24 cellular contexts compared by ENCODE assay signal in genomic region chr15:99399612-99400011, GRCh38.
"Had no signal": no experiment of that assay in that cellular context is flagged by ENCODE, and none has a peak within 500 bp of the region (broad histone marks: within the 10 kb centered on the region; RNA-seq: fewer than 3 reads in every experiment).

No MANE protein-coding gene starts in this region.

- H3K27me3 ChIP-seq: brain microvascular endothelial cell, heart left ventricle, suprapubic skin, transverse colon had no signal

- H3K9me3 Mint-ChIP-seq: activated naive CD4-positive, alpha-beta T cell treated with anti-CD3 and anti-CD28 coated beads for 36 hours; immature natural killer cell; natural killer cell treated with Interleukin-12 subunit alpha and Interleukin-12 subunit beta and Interleukin-15 and Interleukin-18, amount 100 ng/mL, for 72 hours had no signal

- H3K4me3 Mint-ChIP-seq: activated CD4-positive, alpha-beta T cell treated with anti-CD3 and anti-CD28 coated beads, Interleukin-2, amount 10 ng/mL, durations not matched to agents 7 days and 5 days; activated CD8-positive, alpha-beta T cell treated with anti-CD3 and anti-CD28 coated beads, Interleukin-2, amount 10 ng/mL, durations not matched to agents 7 days and 5 days; activated naive CD4-positive, alpha-beta T cell treated with anti-CD3 and anti-CD28 coated beads for 36 hours; activated T-cell treated with anti-CD3 and anti-CD28 coated beads, Interleukin-2, amount 50 U/mL, for 4 hours; immature natural killer cell; natural killer cell treated with Interleukin-12 subunit alpha and Interleukin-12 subunit beta and Interleukin-15 and Interleukin-18, amount 100 ng/mL, for 72 hours; stimulated activated naive CD8-positive, alpha-beta T cell treated with anti-CD3 and anti-CD28 coated beads, Interleukin-15, Interleukin-2, amounts not matched to agents 100 ng/mL and 50 ng/mL, for 24 hours; T-helper 1 cell treated with Interleukin-12 subunit alpha and Interleukin-12 subunit beta and Interleukin-4 antibody, amounts not matched to agents 30 μg/mL and 1 μg/mL, for 36 hours had no signal

- H3K9me3 ChIP-seq: gastroesophageal sphincter, heart left ventricle, suprapubic skin, transverse colon had no signal

- DNase-seq: activated CD4-positive, alpha-beta T cell treated with anti-CD3 and anti-CD28 coated beads, Interleukin-2, amount 10 ng/mL, durations not matched to agents 7 days and 5 days; activated CD8-positive, alpha-beta memory T cell treated with anti-CD3 and anti-CD28 coated beads, Interleukin-2, amount 50 U/mL, for 4 hours; activated CD8-positive, alpha-beta T cell treated with anti-CD3 and anti-CD28 coated beads, Interleukin-2, amount 10 ng/mL, durations not matched to agents 7 days and 5 days; activated naive CD4-positive, alpha-beta T cell treated with anti-CD3 and anti-CD28 coated beads for 36 hours; activated T-cell treated with anti-CD3 and anti-CD28 coated beads, Interleukin-2, amount 50 U/mL, for 4 hours; anterior cingulate cortex; brain microvascular endothelial cell; central memory CD4-positive, alpha-beta T cell; heart left ventricle; immature natural killer cell; left colon; occipital lobe; right cardiac atrium; transverse colon had no signal

- ATAC-seq: activated CD4-positive, CD25-positive, alpha-beta regulatory T cell treated with anti-CD3 and anti-CD28 coated beads, Interleukin-2, amount 50 U/mL, for 24 hours; activated CD8-positive, alpha-beta T cell treated with anti-CD3 and anti-CD28 coated beads, Interleukin-2, amount 10 ng/mL, durations not matched to agents 7 days and 5 days; activated T-cell treated with anti-CD3 and anti-CD28 coated beads, Interleukin-2, amount 50 U/mL, for 4 hours; gastroesophageal sphincter; heart left ventricle; left colon; natural killer cell treated with Interleukin-12 subunit alpha and Interleukin-12 subunit beta and Interleukin-15 and Interleukin-18, amount 100 ng/mL, for 72 hours; right cardiac atrium had no signal

- H3K4me3 ChIP-seq: coronary artery, gastroesophageal sphincter, heart left ventricle, lung, skin epidermis, suprapubic skin, transverse colon had no signal

- H3K36me3 Mint-ChIP-seq: immature natural killer cell had no signal

- H3K4me1 Mint-ChIP-seq: activated CD4-positive, alpha-beta T cell treated with anti-CD3 and anti-CD28 coated beads, Interleukin-2, amount 10 ng/mL, durations not matched to agents 7 days and 5 days; immature natural killer cell had no signal

- H3K27ac ChIP-seq: brain microvascular endothelial cell, coronary artery, gastroesophageal sphincter, heart left ventricle, skin epidermis, suprapubic skin, transverse colon had no signal

- H3K36me3 ChIP-seq: brain microvascular endothelial cell, gastroesophageal sphincter, heart left ventricle, suprapubic skin, transverse colon had no signal

- H3K27ac Mint-ChIP-seq: activated CD4-positive, alpha-beta T cell treated with anti-CD3 and anti-CD28 coated beads, Interleukin-2, amount 10 ng/mL, durations not matched to agents 7 days and 5 days; activated CD8-positive, alpha-beta T cell treated with anti-CD3 and anti-CD28 coated beads, Interleukin-2, amount 10 ng/mL, durations not matched to agents 7 days and 5 days; activated naive CD4-positive, alpha-beta T cell treated with anti-CD3 and anti-CD28 coated beads for 36 hours; immature natural killer cell; natural killer cell treated with Interleukin-12 subunit alpha and Interleukin-12 subunit beta and Interleukin-15 and Interleukin-18, amount 100 ng/mL, for 72 hours; progenitor cell of endocrine pancreas; stimulated activated naive CD8-positive, alpha-beta T cell treated with anti-CD3 and anti-CD28 coated beads, Interleukin-15, Interleukin-2, amounts not matched to agents 100 ng/mL and 50 ng/mL, for 24 hours; T-helper 1 cell treated with Interleukin-12 subunit alpha and Interleukin-12 subunit beta and Interleukin-4 antibody, amounts not matched to agents 30 μg/mL and 1 μg/mL, for 36 hours had no signal

- H3K27me3 Mint-ChIP-seq: stimulated activated naive CD8-positive, alpha-beta T cell treated with anti-CD3 and anti-CD28 coated beads, Interleukin-15, Interleukin-2, amounts not matched to agents 100 ng/mL and 50 ng/mL, for 24 hours had no signal
